ENCODE assay signal across 8 cellular contexts in the genomic region with DNA sequence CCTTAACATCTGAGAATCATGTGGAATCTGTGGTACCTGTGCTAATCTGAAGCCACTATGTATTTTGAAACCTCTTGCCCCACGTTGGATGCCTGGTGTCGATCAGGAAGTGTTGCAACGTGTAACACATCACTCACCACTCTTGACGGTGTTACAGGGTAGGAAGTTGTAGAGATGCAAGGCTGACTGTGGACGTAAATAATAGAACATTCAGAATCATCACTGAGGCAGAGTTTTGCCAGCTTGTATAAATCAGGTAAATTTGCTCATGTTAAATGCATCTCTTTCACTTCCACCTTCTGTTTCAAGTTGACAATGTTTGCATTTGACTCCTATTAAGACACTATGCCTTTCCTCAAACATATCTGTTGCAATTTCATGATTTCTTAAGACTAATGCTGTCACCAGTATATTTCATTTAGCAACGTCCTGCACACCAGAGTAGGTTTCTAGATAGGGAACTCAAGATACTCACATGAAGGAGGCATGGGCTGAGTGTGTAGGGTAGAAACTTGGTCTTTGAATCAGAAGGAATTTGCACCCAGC. TPM values are rescaled to one million over a fixed set of nuclear protein-coding genes. Genes with fewer than 3 reads are reported as not detected.
DNase-seq lines count a peak whose midpoint lies in the region; ATAC-seq and TF ChIP-seq lines count a peak whose summit lies in the region.

No MANE protein-coding gene starts in this region.

- intact Hi-C loops in OCI-LY7 (cut with micrococcal nuclease; ENCODE audit: unreplicated experiment), result no loop called here

- no peak for TF ChIP-seq CTCF in OCI-LY7 (conservative IDR thresholded peaks at IDR 0.05; ENCODE audit: low read length)
- no peak for TF ChIP-seq CTCF in progenitor cell of endocrine pancreas (IDR thresholded peaks at IDR 0.05; ENCODE audit: unreplicated experiment)
- TF ChIP-seq CTCF in GM13976 (IDR thresholded peaks at IDR 0.05; ENCODE audit: borderline replicate concordance, control extremely low read depth, extremely low read depth, insufficient read depth, missing control alignments), result no peak

- no TSS peak for BruUV-seq in OCI-LY7 (replicated peaks; lab: Mats Ljungman, UMichigan)

- no peak overlapping the region for H3K14ac ChIP-seq in trophoblast cell (ENCODE audit: low read length)

- no peak overlapping the region for H2BK120ac ChIP-seq in trophoblast cell (ENCODE audit: insufficient read depth, low read length, poor library complexity)

- no peaks in the 10 kb centered on the region for H3K27me3 Mint-ChIP-seq in progenitor cell of endocrine pancreas

- no peak overlapping the region for H2BK12ac ChIP-seq in trophoblast cell (ENCODE audit: low read length)

- H3K27ac Mint-ChIP-seq in progenitor cell of endocrine pancreas, result no peak overlapping the region

- H2AK5ac ChIP-seq in trophoblast cell (ENCODE audit: low read length), result no peak overlapping the region

- ATAC-seq in GM19025 (IDR thresholded peaks at IDR 0.05; ENCODE audit: low read depth, unreplicated experiment), result peak; percentile 34
- peak; percentile 52 for ATAC-seq in HG02973 (IDR thresholded peaks at IDR 0.05; ENCODE audit: unreplicated experiment)

- peaks cover 4% of the 10 kb centered on the region for H3K79me1 ChIP-seq in trophoblast cell (ENCODE audit: low read length)

- peaks cover 42% of the 10 kb centered on the region for H3K36me3 Mint-ChIP-seq in progenitor cell of endocrine pancreas (ENCODE audit: insufficient read depth)

- peaks cover 74% of the 10 kb centered on the region; the same call in 1 of the 2 replicates for H3K79me2 ChIP-seq in OCI-LY7 (ENCODE audit: insufficient read depth, low read depth, low read length)
- peaks cover 14% of the 10 kb centered on the region for H3K79me2 ChIP-seq in trophoblast cell (ENCODE audit: control insufficient read depth, insufficient read depth, low read length, poor library complexity)

- no peak overlapping the region for H3K4me3 Mint-ChIP-seq in progenitor cell of endocrine pancreas (ENCODE audit: low read depth)

- H3K4me1 ChIP-seq in OCI-LY7 (ENCODE audit: insufficient read depth, low read length, poor library complexity, severe bottlenecking) (peaks cover 36% of the 10 kb centered on the region), trophoblast cell (ENCODE audit: control insufficient read depth in 1 of 2, insufficient read depth in 2 of 2, low read length in 2 of 2) (peaks cover 7 to 10% of the 10 kb centered on the region in 2 experiments)

- no peak overlapping the region for H4K12ac ChIP-seq in trophoblast cell (ENCODE audit: low read depth, low read length)

- H3K27me3 ChIP-seq in trophoblast cell (ENCODE audit: insufficient read depth, low read length), result no peaks in the 10 kb centered on the region

- H3K36me3 ChIP-seq in OCI-LY7 (ENCODE audit: insufficient read depth, low read length) (peaks cover 77% of the 10 kb centered on the region), trophoblast cell (ENCODE audit: control insufficient read depth in 1 of 2, insufficient read depth in 2 of 2, low read length in 2 of 2) (peaks cover 5 to 12% of the 10 kb centered on the region in 2 experiments)

- H4K8ac ChIP-seq in trophoblast cell (ENCODE audit: low read depth, low read length), result no peak overlapping the region

- in situ Hi-C loops in GM13976 (cut with MboI; ENCODE audit: low sequenced_read_pairs, unreplicated experiment), result loop anchor here (25.0 kb wide), 1 partner anchor 1482 kb away; no protein-coding TSS in a partner anchor

- no peak overlapping the region for H4K91ac ChIP-seq in trophoblast cell (ENCODE audit: low read depth, low read length)

- peak; percentile 40 for DNase-seq in OCI-LY7 (ENCODE audit: low spot score)
- DNase-seq in trophoblast cell, result peak; percentile 66 to 82
- no peak for DNase-seq in DMS153 (lab: John Stamatoyannopoulos, UW)
- no peak for DNase-seq in progenitor cell of endocrine pancreas (ENCODE audit: low spot score, unreplicated experiment)
- DNase-seq in activated CD4-positive, alpha-beta T cell treated with anti-CD3 and anti-CD28 coated beads for 1 hour, result no peak
- DNase-seq in GM13976 (ENCODE audit: low spot score), result no peak

- no peak overlapping the region for H2BK5ac ChIP-seq in trophoblast cell (ENCODE audit: low read depth, low read length, poor library complexity)

- peak overlapping the region; percentile 25 for H3K4me3 ChIP-seq in OCI-LY7 (ENCODE audit: low read depth, low read length, poor library complexity, severe bottlenecking)
- no peak overlapping the region for H3K4me3 ChIP-seq in trophoblast cell (ENCODE audit: low read depth, low read length)

- H4K20me1 ChIP-seq in OCI-LY7 (ENCODE audit: insufficient read depth, low read length), result no peaks in the 10 kb centered on the region

- H2AFZ ChIP-seq in OCI-LY7 (ENCODE audit: low read length), result no peak overlapping the region
- H2AFZ ChIP-seq in trophoblast cell (ENCODE audit: insufficient read depth, low read length, poor library complexity), result no peak overlapping the region

- WGBS in trophoblast cell (ENCODE audit: extremely low coverage, insufficient coverage, insufficient read length), result no CpG with 5 or more reads among the region's 6 CpGs

- H3K9ac ChIP-seq in trophoblast cell (ENCODE audit: low read length), result peak overlapping the region; percentile 45

- H3K18ac ChIP-seq in trophoblast cell (ENCODE audit: low read length), result no peak overlapping the region

- peaks cover 10% of the 10 kb centered on the region for H3K9me3 Mint-ChIP-seq in progenitor cell of endocrine pancreas (ENCODE audit: low read depth)

- H3K4ac ChIP-seq in trophoblast cell (ENCODE audit: low read depth, low read length), result peak overlapping the region; percentile 76

- POLR2A ChIA-PET in OCI-LY7 (lab: Charles Lee), result interaction anchor here (0.6 to 1.3 kb wide), 4 partner anchors 13 to 22 kb away, joined by 3 read pairs; no protein-coding TSS in a partner anchor

- CTCF ChIA-PET in OCI-LY7 (lab: Charles Lee; ENCODE audit: unreplicated experiment), result no interaction called here

- H3K4me1 Mint-ChIP-seq in progenitor cell of endocrine pancreas (ENCODE audit: low read depth), result peaks cover 10% of the 10 kb centered on the region

- H3K4me2 ChIP-seq in OCI-LY7 (ENCODE audit: low read length) (peak overlapping the region; percentile 47), trophoblast cell (ENCODE audit: low read length) (no peak overlapping the region)

- no peak overlapping the region for H3K23ac ChIP-seq in trophoblast cell (ENCODE audit: low read length)

- H3K27ac ChIP-seq in OCI-LY7 (ENCODE audit: low read depth, low read length, poor library complexity, severe bottlenecking) (peak overlapping the region; percentile 14), trophoblast cell (ENCODE audit: low read depth, low read length) (no peak overlapping the region)

- no peaks in the 10 kb centered on the region for H3K9me2 ChIP-seq in OCI-LY7 (ENCODE audit: insufficient read depth, low read length)

- H3K9me3 ChIP-seq in OCI-LY7 (ENCODE audit: low read length) (peaks cover 33% of the 10 kb centered on the region), trophoblast cell (ENCODE audit: insufficient read depth, low read depth, low read length) (no peaks in the 10 kb centered on the region)

RNA-seq across cellular contexts. Expression of a gene that starts 38.1 kb away (rescaled TPM):
- total RNA-seq in OCI-LY7 (2014; rRNA removed; shearing (Covaris generic)), result 62.1 and 64.8 TPM in 2 replicates
- total RNA-seq in OCI-LY7 (2022), result 23.4 and 28.1 TPM in 2 replicates
- polyA plus RNA-seq in trophoblast cell (2013), result 550 and 590 TPM in 2 replicates
- 84.1 and 86.3 TPM in 2 replicates for total RNA-seq in progenitor cell of endocrine pancreas

Comparison
In these comparisons a context has a peak if more than half of its experiments do, and no peak if none do; other contexts are left out.
1. DNase-seq: peak in OCI-LY7 (single experiment) and trophoblast cell (2 of 2); none in DMS153 (single experiment), progenitor cell of endocrine pancreas (single experiment), activated CD4-positive, alpha-beta T cell treated with anti-CD3 and anti-CD28 coated beads for 1 hour (single experiment) and GM13976 (single experiment).